Comparison of ENCODE assay signal across 1 cellular context in the genomic region with DNA sequence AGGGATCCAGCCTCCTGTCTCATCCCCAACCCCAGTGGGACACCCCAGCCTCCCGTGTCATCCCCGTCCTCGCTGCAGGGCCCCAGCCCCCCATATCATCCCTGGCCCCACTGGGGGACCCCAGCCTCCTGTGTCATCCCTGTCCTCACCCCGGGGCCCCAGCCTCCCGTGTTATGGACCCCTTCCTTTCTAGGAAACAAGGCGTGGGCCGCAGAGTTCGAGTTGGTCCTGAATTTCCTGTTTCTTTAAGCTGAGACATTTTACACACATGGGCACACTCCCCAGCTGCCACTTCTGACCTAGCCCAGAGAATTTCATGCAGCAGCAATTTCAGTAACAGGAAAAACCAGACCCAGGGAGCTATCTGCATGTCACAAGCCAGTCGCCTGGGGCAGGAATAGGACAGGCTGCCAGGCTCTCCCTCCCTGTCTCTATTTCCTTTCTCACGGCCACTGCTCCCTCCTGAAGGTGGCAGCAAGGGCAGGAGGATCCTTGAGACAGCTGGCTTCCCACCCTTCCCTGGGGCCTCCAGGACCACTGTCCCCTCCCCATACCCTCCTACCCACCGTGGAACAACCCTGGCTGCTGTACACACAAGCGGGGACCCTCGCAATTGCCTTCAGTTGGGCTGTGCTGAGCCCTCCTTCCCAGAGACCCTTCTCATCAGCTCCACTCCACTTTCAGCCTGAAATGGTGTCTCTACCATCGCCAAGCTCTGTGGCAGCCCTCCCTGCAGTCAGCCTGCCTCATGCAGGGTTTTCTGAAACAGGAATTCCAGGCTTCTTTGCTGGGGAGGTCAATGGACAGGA.
TF ChIP-seq lines count a peak whose summit lies in the region.

No MANE protein-coding gene starts in this region.

TF ChIP-seq in IMR-90, 13 proteins besides CTCF, POLR2A, EP300 and RAD21 (continued from another document):
- TF ChIP-seq USF2 (IDR thresholded peaks at IDR 0.05; ENCODE audit: low read depth, low read length) (no peak), FOS (IDR thresholded peaks at IDR 0.05; ENCODE audit: low read depth, low read length) (no peak), BHLHE40 (IDR thresholded peaks at IDR 0.05; ENCODE audit: low read depth, low read length) (no peak)
- TF ChIP-seq, protein P1, sequence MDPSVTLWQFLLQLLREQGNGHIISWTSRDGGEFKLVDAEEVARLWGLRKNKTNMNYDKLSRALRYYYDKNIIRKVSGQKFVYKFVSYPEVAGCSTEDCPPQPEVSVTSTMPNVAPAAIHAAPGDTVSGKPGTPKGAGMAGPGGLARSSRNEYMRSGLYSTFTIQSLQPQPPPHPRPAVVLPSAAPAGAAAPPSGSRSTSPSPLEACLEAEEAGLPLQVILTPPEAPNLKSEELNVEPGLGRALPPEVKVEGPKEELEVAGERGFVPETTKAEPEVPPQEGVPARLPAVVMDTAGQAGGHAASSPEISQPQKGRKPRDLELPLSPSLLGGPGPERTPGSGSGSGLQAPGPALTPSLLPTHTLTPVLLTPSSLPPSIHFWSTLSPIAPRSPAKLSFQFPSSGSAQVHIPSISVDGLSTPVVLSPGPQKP (IDR thresholded peaks at IDR 0.05; ENCODE audit: borderline replicate concordance, low read depth, low read length) = no peak
